In genomic region chr14:51463461-51463860, GRCh38 we compare ENCODE assay signal across 32 cellular contexts.
"Had no signal": no experiment of that assay in that cellular context is flagged by ENCODE, and none has a peak within 500 bp of the region (broad histone marks: within the 10 kb centered on the region; RNA-seq: fewer than 3 reads in every experiment).

No MANE protein-coding gene starts in this region.

- H3K36me3 ChIP-seq: ascending aorta, breast epithelium, cardiac muscle cell, colonic mucosa, gastrocnemius medialis, heart right ventricle had no signal

- H3K4me3 Mint-ChIP-seq: activated CD4-positive, alpha-beta memory T cell treated with anti-CD3 and anti-CD28 coated beads for 36 hours; activated CD4-positive, alpha-beta T cell treated with anti-CD3 and anti-CD28 coated beads for 36 hours; activated CD4-positive, alpha-beta T cell treated with anti-CD3 and anti-CD28 coated beads, Interleukin-2, amount 10 ng/mL, durations not matched to agents 24 days and 14 days; activated CD8-positive, alpha-beta memory T cell treated with anti-CD3 and anti-CD28 coated beads, Interleukin-2, amount 10 ng/mL, durations not matched to agents 7 days and 5 days; activated CD8-positive, alpha-beta T cell treated with anti-CD3 and anti-CD28 coated beads, Interleukin-2, amount 10 ng/mL, durations not matched to agents 7 days and 5 days; activated naive CD4-positive, alpha-beta T cell treated with anti-CD3 and anti-CD28 coated beads, Interleukin-2, amount 10 ng/mL, durations not matched to agents 7 days and 5 days; activated naive CD8-positive, alpha-beta T cell treated with anti-CD3 and anti-CD28 coated beads, Interleukin-2, amount 10 ng/mL, durations not matched to agents 7 days and 5 days; activated T-cell treated with anti-CD3 and anti-CD28 coated beads, Interleukin-2, amount 50 U/mL, for 24 hours; activated T-cell treated with anti-CD3 and anti-CD28 coated beads, Interleukin-2, amount 50 U/mL, for 72 hours; brain; dendritic cell treated with granulocyte-macrophage colony-stimulating factor and Interleukin-4, amounts not matched to agents 40 ng/mL and 50 ng/mL, for 4 days; endodermal cell had no signal

- H3K4me1 Mint-ChIP-seq: activated CD4-positive, alpha-beta T cell treated with anti-CD3 and anti-CD28 coated beads for 36 hours; activated CD4-positive, alpha-beta T cell treated with anti-CD3 and anti-CD28 coated beads, Interleukin-2, amount 10 ng/mL, durations not matched to agents 24 days and 14 days; activated CD8-positive, alpha-beta memory T cell treated with anti-CD3 and anti-CD28 coated beads, Interleukin-2, amount 10 ng/mL, durations not matched to agents 7 days and 5 days; activated naive CD4-positive, alpha-beta T cell treated with anti-CD3 and anti-CD28 coated beads, Interleukin-2, amount 10 ng/mL, durations not matched to agents 7 days and 5 days; activated naive CD8-positive, alpha-beta T cell treated with anti-CD3 and anti-CD28 coated beads, Interleukin-2, amount 10 ng/mL, durations not matched to agents 7 days and 5 days; brain had no signal

- H3K4me1 ChIP-seq: ascending aorta, breast epithelium, colonic mucosa, gastrocnemius medialis, heart right ventricle had no signal

- H3K27ac Mint-ChIP-seq: activated CD4-positive, alpha-beta memory T cell treated with anti-CD3 and anti-CD28 coated beads for 36 hours; activated CD4-positive, alpha-beta T cell treated with anti-CD3 and anti-CD28 coated beads for 36 hours; activated CD4-positive, alpha-beta T cell treated with anti-CD3 and anti-CD28 coated beads, Interleukin-2, amount 10 ng/mL, durations not matched to agents 24 days and 14 days; activated CD8-positive, alpha-beta memory T cell treated with anti-CD3 and anti-CD28 coated beads, Interleukin-2, amount 10 ng/mL, durations not matched to agents 7 days and 5 days; activated CD8-positive, alpha-beta T cell treated with anti-CD3 and anti-CD28 coated beads, Interleukin-2, amount 10 ng/mL, durations not matched to agents 7 days and 5 days; activated naive CD4-positive, alpha-beta T cell treated with anti-CD3 and anti-CD28 coated beads, Interleukin-2, amount 10 ng/mL, durations not matched to agents 7 days and 5 days; activated naive CD8-positive, alpha-beta T cell treated with anti-CD3 and anti-CD28 coated beads, Interleukin-2, amount 10 ng/mL, durations not matched to agents 7 days and 5 days; activated T-cell treated with anti-CD3 and anti-CD28 coated beads, Interleukin-2, amount 50 U/mL, for 24 hours; activated T-cell treated with anti-CD3 and anti-CD28 coated beads, Interleukin-2, amount 50 U/mL, for 72 hours; brain; dendritic cell treated with granulocyte-macrophage colony-stimulating factor and Interleukin-4, amounts not matched to agents 40 ng/mL and 50 ng/mL, for 4 days; endodermal cell had no signal

- H3K9me3 ChIP-seq: ascending aorta, breast epithelium, colonic mucosa, gastrocnemius medialis, heart right ventricle had no signal

- H3K27me3 ChIP-seq: ascending aorta, breast epithelium, cardiac muscle cell, colonic mucosa, dorsolateral prefrontal cortex, foreskin keratinocyte, gastrocnemius medialis, heart right ventricle, hepatocyte had no signal

- ATAC-seq: activated CD4-positive, alpha-beta T cell treated with anti-CD3 and anti-CD28 coated beads for 36 hours; activated CD8-positive, alpha-beta memory T cell treated with anti-CD3 and anti-CD28 coated beads, Interleukin-2, amount 10 ng/mL, durations not matched to agents 7 days and 5 days; activated CD8-positive, alpha-beta T cell treated with anti-CD3 and anti-CD28 coated beads, Interleukin-2, amount 10 ng/mL, durations not matched to agents 7 days and 5 days; activated naive CD4-positive, alpha-beta T cell treated with anti-CD3 and anti-CD28 coated beads, Interleukin-2, amount 50 U/mL, for 72 hours; activated T-cell treated with anti-CD3 and anti-CD28 coated beads, Interleukin-2, amount 50 U/mL, for 72 hours; foreskin keratinocyte; gastrocnemius medialis; heart right ventricle had no signal

- H3K4me3 ChIP-seq: ascending aorta, breast epithelium, cardiac muscle cell, colonic mucosa, dorsolateral prefrontal cortex, gastrocnemius medialis, heart right ventricle, hepatocyte had no signal

- H3K36me3 Mint-ChIP-seq: activated CD4-positive, alpha-beta memory T cell treated with anti-CD3 and anti-CD28 coated beads for 36 hours; activated CD8-positive, alpha-beta memory T cell treated with anti-CD3 and anti-CD28 coated beads, Interleukin-2, amount 10 ng/mL, durations not matched to agents 7 days and 5 days; activated naive CD4-positive, alpha-beta T cell treated with anti-CD3 and anti-CD28 coated beads, Interleukin-2, amount 10 ng/mL, durations not matched to agents 7 days and 5 days; activated naive CD4-positive, alpha-beta T cell treated with anti-CD3 and anti-CD28 coated beads, Interleukin-2, amount 50 U/mL, for 72 hours; activated naive CD8-positive, alpha-beta T cell treated with anti-CD3 and anti-CD28 coated beads, Interleukin-2, amount 10 ng/mL, durations not matched to agents 7 days and 5 days; brain had no signal

- H3K27ac ChIP-seq: ascending aorta, breast epithelium, cardiac muscle cell, colonic mucosa, dorsolateral prefrontal cortex, gastrocnemius medialis, heart right ventricle, hepatocyte had no signal

- DNase-seq: activated CD4-positive, alpha-beta memory T cell treated with anti-CD3 and anti-CD28 coated beads for 36 hours; activated CD4-positive, alpha-beta T cell treated with anti-CD3 and anti-CD28 coated beads for 36 hours; activated CD4-positive, alpha-beta T cell treated with anti-CD3 and anti-CD28 coated beads, Interleukin-2, amount 10 ng/mL, durations not matched to agents 24 days and 14 days; activated CD4-positive, CD25-positive, alpha-beta regulatory T cell; activated CD4-positive, CD25-positive, alpha-beta regulatory T cell treated with anti-CD3 and anti-CD28 coated beads, Interleukin-2, amount 50 U/mL, for 72 hours; activated CD8-positive, alpha-beta memory T cell treated with anti-CD3 and anti-CD28 coated beads, Interleukin-2, amount 10 ng/mL, durations not matched to agents 7 days and 5 days; activated CD8-positive, alpha-beta memory T cell treated with anti-CD3 and anti-CD28 coated beads, Interleukin-2, amount 50 U/mL, for 4 hours; activated CD8-positive, alpha-beta T cell treated with anti-CD3 and anti-CD28 coated beads, Interleukin-2, amount 10 ng/mL, durations not matched to agents 7 days and 5 days; activated gamma-delta T cell; activated naive CD4-positive, alpha-beta T cell; activated naive CD4-positive, alpha-beta T cell treated with anti-CD3 and anti-CD28 coated beads, Interleukin-2, amount 10 ng/mL, durations not matched to agents 7 days and 5 days; activated naive CD8-positive, alpha-beta T cell treated with anti-CD3 and anti-CD28 coated beads, Interleukin-2, amount 10 ng/mL, durations not matched to agents 7 days and 5 days; activated T-cell treated with anti-CD3 and anti-CD28 coated beads, Interleukin-2, amount 50 U/mL, for 24 hours; activated T-cell treated with anti-CD3 and anti-CD28 coated beads, Interleukin-2, amount 50 U/mL, for 72 hours; central memory CD4-positive, alpha-beta T cell; cerebellar nuclear complex; colonic mucosa; dorsolateral prefrontal cortex; effector memory CD4-positive, alpha-beta T cell; endodermal cell; erythroblast; foreskin keratinocyte; gastrocnemius medialis; heart right ventricle; T-helper 2 cell had no signal

- H3K9me3 Mint-ChIP-seq: activated CD4-positive, alpha-beta memory T cell treated with anti-CD3 and anti-CD28 coated beads for 36 hours; activated CD4-positive, alpha-beta T cell treated with anti-CD3 and anti-CD28 coated beads, Interleukin-2, amount 10 ng/mL, durations not matched to agents 24 days and 14 days; activated naive CD4-positive, alpha-beta T cell treated with anti-CD3 and anti-CD28 coated beads, Interleukin-2, amount 10 ng/mL, durations not matched to agents 7 days and 5 days; activated naive CD4-positive, alpha-beta T cell treated with anti-CD3 and anti-CD28 coated beads, Interleukin-2, amount 50 U/mL, for 72 hours; activated T-cell treated with anti-CD3 and anti-CD28 coated beads, Interleukin-2, amount 50 U/mL, for 24 hours; activated T-cell treated with anti-CD3 and anti-CD28 coated beads, Interleukin-2, amount 50 U/mL, for 72 hours had no signal

- H3K27me3 Mint-ChIP-seq: activated CD4-positive, alpha-beta memory T cell treated with anti-CD3 and anti-CD28 coated beads for 36 hours; activated CD4-positive, alpha-beta T cell treated with anti-CD3 and anti-CD28 coated beads for 36 hours; activated naive CD4-positive, alpha-beta T cell treated with anti-CD3 and anti-CD28 coated beads, Interleukin-2, amount 10 ng/mL, durations not matched to agents 7 days and 5 days; dendritic cell treated with granulocyte-macrophage colony-stimulating factor and Interleukin-4, amounts not matched to agents 40 ng/mL and 50 ng/mL, for 4 days had no signal
